ENCODE assay signal across 27 cellular contexts in the genomic region with DNA sequence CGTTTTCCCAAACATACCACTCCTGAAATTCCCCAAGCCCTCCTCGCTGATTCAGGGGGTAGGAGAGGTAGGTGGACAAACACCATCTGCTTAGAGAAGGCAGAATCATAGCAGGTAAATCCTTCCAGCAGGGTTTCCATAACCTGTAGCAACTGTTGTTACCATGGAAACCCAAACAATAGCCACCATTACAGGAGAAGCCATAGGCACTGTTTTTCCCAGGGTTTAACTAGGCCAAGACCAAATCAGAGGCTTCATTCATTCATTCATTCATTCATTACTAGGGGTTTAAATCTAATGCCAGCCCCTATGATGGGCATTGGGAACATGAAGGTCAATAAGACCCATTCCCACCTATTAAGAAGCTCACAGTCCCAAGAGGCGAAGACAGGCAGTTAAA. TPM values are rescaled to one million over a fixed set of nuclear protein-coding genes. Genes with fewer than 3 reads are reported as not detected.
"Had no signal": no experiment of that assay in that cellular context is flagged by ENCODE, and none has a peak within 500 bp of the region (broad histone marks: within the 10 kb centered on the region; RNA-seq: fewer than 3 reads in every experiment).

No MANE protein-coding gene starts in this region.

- ATAC-seq: activated naive CD8-positive, alpha-beta T cell treated with anti-CD3 and anti-CD28 coated beads, Interleukin-2, amount 50 U/mL, for 24 hours; effector memory CD8-positive, alpha-beta T cell; left colon; lower lobe of right lung; natural killer cell treated with Interleukin-12 subunit alpha and Interleukin-12 subunit beta and Interleukin-15 and Interleukin-18, amount 100 ng/mL, for 72 hours; stimulated activated effector memory CD8-positive, alpha-beta T cell treated with anti-CD3 and anti-CD28 coated beads, Interleukin-12 subunit alpha, Interleukin-12 subunit beta, amount 100 ng/mL, for 72 hours had no signal

- DNase-seq: activated CD4-positive, alpha-beta T cell treated with anti-CD3 and anti-CD28 coated beads, Interleukin-2, amount 50 U/mL, for 1 hour; activated CD4-positive, CD25-positive, alpha-beta regulatory T cell treated with anti-CD3 and anti-CD28 coated beads, Interleukin-2, amount 50 U/mL, for 72 hours; activated CD8-positive, alpha-beta memory T cell treated with anti-CD3 and anti-CD28 coated beads for 24 hours; activated CD8-positive, alpha-beta memory T cell treated with anti-CD3 and anti-CD28 coated beads, Interleukin-2, amount 50 U/mL, for 48 hours; activated effector memory CD4-positive, alpha-beta T cell treated with Interleukin-2 at 50 U/mL for 16 hours; activated naive CD4-positive, alpha-beta T cell treated with anti-CD3 and anti-CD28 coated beads, Interleukin-2, amount 10 ng/mL, durations not matched to agents 7 days and 5 days; activated naive CD8-positive, alpha-beta T cell treated with anti-CD3 and anti-CD28 coated beads, Interleukin-2, amount 50 U/mL, for 24 hours; activated T-cell treated with anti-CD3 and anti-CD28 coated beads, Interleukin-2, amount 50 U/mL, for 48 hours; anterior cingulate cortex; caudate nucleus; effector memory CD8-positive, alpha-beta T cell; foreskin fibroblast; islet precursor cell; left colon; lower lobe of right lung; nucleus accumbens; stimulated activated CD4-positive, alpha-beta T cell treated with anti-CD3 and anti-CD28 coated beads, Interleukin-4, amount 100 ng/mL, for 24 hours; testis had no signal

- H3K4me3 ChIP-seq: lower lobe of right lung, sigmoid colon, testis had no signal

- H3K4me1 Mint-ChIP-seq: brain had no signal

- H3K27ac Mint-ChIP-seq: activated naive CD4-positive, alpha-beta T cell treated with anti-CD3 and anti-CD28 coated beads, Interleukin-2, amount 10 ng/mL, durations not matched to agents 7 days and 5 days; activated naive CD8-positive, alpha-beta T cell treated with anti-CD3 and anti-CD28 coated beads, Interleukin-2, amount 50 U/mL, for 24 hours; brain; stimulated activated effector memory CD8-positive, alpha-beta T cell treated with anti-CD3 and anti-CD28 coated beads, Interleukin-12 subunit alpha, Interleukin-12 subunit beta, amount 100 ng/mL, for 72 hours; type B pancreatic cell had no signal

- H3K27me3 ChIP-seq: sigmoid colon, testis had no signal

- H3K9me3 ChIP-seq: lower lobe of right lung, sigmoid colon, testis had no signal

- H3K9me3 Mint-ChIP-seq: activated naive CD4-positive, alpha-beta T cell treated with anti-CD3 and anti-CD28 coated beads, Interleukin-2, amount 10 ng/mL, durations not matched to agents 7 days and 5 days; effector memory CD8-positive, alpha-beta T cell; natural killer cell treated with Interleukin-12 subunit alpha and Interleukin-12 subunit beta and Interleukin-15 and Interleukin-18, amount 100 ng/mL, for 72 hours; stimulated activated effector memory CD8-positive, alpha-beta T cell treated with anti-CD3 and anti-CD28 coated beads, Interleukin-12 subunit alpha, Interleukin-12 subunit beta, amount 100 ng/mL, for 72 hours; type B pancreatic cell had no signal

- H3K27ac ChIP-seq: epithelial cell of prostate, lower lobe of right lung, sigmoid colon, testis, VCaP had no signal

- H3K4me1 ChIP-seq: sigmoid colon, testis had no signal

- H3K36me3 ChIP-seq: lower lobe of right lung, sigmoid colon had no signal

- H3K4me3 Mint-ChIP-seq: activated naive CD4-positive, alpha-beta T cell treated with anti-CD3 and anti-CD28 coated beads, Interleukin-2, amount 10 ng/mL, durations not matched to agents 7 days and 5 days; activated naive CD8-positive, alpha-beta T cell treated with anti-CD3 and anti-CD28 coated beads, Interleukin-2, amount 50 U/mL, for 24 hours; brain; stimulated activated effector memory CD8-positive, alpha-beta T cell treated with anti-CD3 and anti-CD28 coated beads, Interleukin-12 subunit alpha, Interleukin-12 subunit beta, amount 100 ng/mL, for 72 hours; type B pancreatic cell had no signal

- H3K36me3 Mint-ChIP-seq: activated naive CD4-positive, alpha-beta T cell treated with anti-CD3 and anti-CD28 coated beads, Interleukin-2, amount 10 ng/mL, durations not matched to agents 7 days and 5 days; brain; natural killer cell treated with Interleukin-12 subunit alpha and Interleukin-12 subunit beta and Interleukin-15 and Interleukin-18, amount 100 ng/mL, for 72 hours; stimulated activated effector memory CD8-positive, alpha-beta T cell treated with anti-CD3 and anti-CD28 coated beads, Interleukin-12 subunit alpha, Interleukin-12 subunit beta, amount 100 ng/mL, for 72 hours; type B pancreatic cell had no signal

RNA-seq across cellular contexts. Expression of gene TVP23A, which starts 32.9 kb away (rescaled TPM):
- total RNA-seq: dermis microvascular lymphatic vessel endothelial cell, glomerular endothelial cell had no signal
